21 cellular contexts compared by ENCODE assay signal in genomic region chr17:45688820-45689219, GRCh38.
"Had no signal": no experiment of that assay in that cellular context is flagged by ENCODE, and none has a peak within 500 bp of the region (broad histone marks: within the 10 kb centered on the region; RNA-seq: fewer than 3 reads in every experiment).

No MANE protein-coding gene starts in this region.

- H2AFZ ChIP-seq: parathyroid adenoma had no signal

- H3K9me3 ChIP-seq: heart right ventricle, psoas muscle, spleen, testis, tibial nerve, upper lobe of right lung, vagina had no signal

- FAIRE-seq: endothelial cell of umbilical vein, islet of Langerhans had no signal

- H3K9ac ChIP-seq: parathyroid adenoma had no signal

- H3K4me3 ChIP-seq: heart right ventricle, psoas muscle, spleen, testis, tibial nerve, upper lobe of right lung, vagina had no signal

- H3K27me3 ChIP-seq: testis, vagina had no signal

- H3K79me2 ChIP-seq: parathyroid adenoma had no signal

- DNase-seq: effector CD4-positive, alpha-beta T cell; endodermal cell; heart right ventricle; kidney glomerular epithelial cell; mammary epithelial cell; naive thymus-derived CD4-positive, alpha-beta T cell; nephron progenitor cell; psoas muscle; spleen; stimulated activated CD4-positive, alpha-beta T cell treated with anti-CD3 and anti-CD28 coated beads, Interleukin-15, amount 100 ng/mL, for 24 hours; stimulated activated CD4-positive, alpha-beta T cell treated with anti-CD3 and anti-CD28 coated beads, Interleukin-1b, Interleukin-23, amount 100 ng/mL, for 48 hours; stimulated activated CD4-positive, alpha-beta T cell treated with anti-CD3 and anti-CD28 coated beads, Interleukin-4, amount 100 ng/mL, for 24 hours; stimulated activated naive B cell treated with anti-CD40 and anti-IgM and Interleukin-4, amounts not matched to agents 10 μg/mL and 1 μg/mL and 100 μg/mL, for 72 hours; stimulated activated naive CD8-positive, alpha-beta T cell treated with anti-CD3 and anti-CD28 coated beads, Interleukin-15, amount 100 ng/mL, for 72 hours; testis; upper lobe of right lung had no signal

- ATAC-seq: heart right ventricle; naive thymus-derived CD4-positive, alpha-beta T cell; psoas muscle; stimulated activated naive B cell treated with anti-CD40 and anti-IgM and Interleukin-4, amounts not matched to agents 10 μg/mL and 1 μg/mL and 100 μg/mL, for 72 hours; stimulated activated naive CD8-positive, alpha-beta T cell treated with anti-CD3 and anti-CD28 coated beads, Interleukin-15, amount 100 ng/mL, for 72 hours; upper lobe of right lung had no signal

- H3K27ac ChIP-seq: heart right ventricle, parathyroid adenoma, psoas muscle, spleen, testis, tibial nerve, upper lobe of right lung, vagina had no signal

- H3K36me3 ChIP-seq: heart right ventricle, spleen, tibial nerve, upper lobe of right lung, vagina had no signal

- H3K4me1 ChIP-seq: heart right ventricle, parathyroid adenoma, psoas muscle, spleen, testis, tibial nerve, upper lobe of right lung, vagina had no signal
